In genomic region chr15:101445562-101446526, GRCh38 we compare ENCODE assay signal across 1 cellular context.
TF ChIP-seq lines count a peak whose summit lies in the region.

No MANE protein-coding gene starts in this region.

TF ChIP-seq in HEK293, 187 proteins besides CTCF, POLR2A, EP300 and RAD21 (continued from another document):
- TF ChIP-seq ZNF626 (tag by site-specific recombination; IDR thresholded peaks at IDR 0.05) (no peak), ZNF292 (tag by site-specific recombination; IDR thresholded peaks at IDR 0.05; ENCODE audit: borderline replicate concordance, low read depth) (no peak), ZNF585B (tag by site-specific recombination; IDR thresholded peaks at IDR 0.05) (no peak), ZNF138 (tag by site-specific recombination; IDR thresholded peaks at IDR 0.05; ENCODE audit: borderline replicate concordance) (no peak), KLF1 (tag by site-specific recombination; IDR thresholded peaks at IDR 0.05) (no peak), ZNF18 (tag by site-specific recombination; IDR thresholded peaks at IDR 0.05) (no peak), ZSCAN23 (tag by site-specific recombination; IDR thresholded peaks at IDR 0.05) (no peak), ZNF623 (tag by site-specific recombination; IDR thresholded peaks at IDR 0.05) (no peak), ZSCAN18 (tag by site-specific recombination; IDR thresholded peaks at IDR 0.05) (no peak), ZNF521 (tag by site-specific recombination; IDR thresholded peaks at IDR 0.05) (no peak), WT1 (tag by site-specific recombination; IDR thresholded peaks at IDR 0.05) (0 out of 2 replicates have a peak, but pooled peaks have one; percentile 49), ZNF654 (tag by site-specific recombination; IDR thresholded peaks at IDR 0.05; ENCODE audit: low read depth) (no peak), SP3 (tag by site-specific recombination; IDR thresholded peaks at IDR 0.05) (no peak), ZBTB10 (tag by site-specific recombination; IDR thresholded peaks at IDR 0.05) (no peak), ZNF140 (tag by site-specific recombination; IDR thresholded peaks at IDR 0.05) (no peak), ZNF114 (tag by site-specific recombination; IDR thresholded peaks at IDR 0.05) (no peak), ZNF785 (tag by site-specific recombination; IDR thresholded peaks at IDR 0.05) (no peak), ZNF354C (tag by site-specific recombination; IDR thresholded peaks at IDR 0.05; ENCODE audit: borderline replicate concordance, low read depth) (no peak), ZNF302 (tag by site-specific recombination; IDR thresholded peaks at IDR 0.05; ENCODE audit: low read depth) (no peak), INSM2 (tag by site-specific recombination; IDR thresholded peaks at IDR 0.05) (peak; percentile 68), ZNF214 (tag by site-specific recombination; IDR thresholded peaks at IDR 0.05; ENCODE audit: borderline replicate concordance) (no peak), MEIS1 (CRISPR knock-in tag; IDR thresholded peaks at IDR 0.05; ENCODE audit: borderline replicate concordance) (no peak), ZBTB17 (tag by site-specific recombination; IDR thresholded peaks at IDR 0.05) (no peak), ZNF174 (tag by site-specific recombination; IDR thresholded peaks at IDR 0.05) (no peak), ZNF324 (tag by site-specific recombination; IDR thresholded peaks at IDR 0.05) (no peak), ZNF518A (tag by site-specific recombination; conservative IDR thresholded peaks at IDR 0.05; ENCODE audit: low read depth) (no peak), ZNF341 (tag by site-specific recombination; IDR thresholded peaks at IDR 0.05; ENCODE audit: low read depth) (no peak), SALL2 (tag by site-specific recombination; IDR thresholded peaks at IDR 0.05; ENCODE audit: borderline replicate concordance) (no peak), ZNF37A (tag by site-specific recombination; IDR thresholded peaks at IDR 0.05) (no peak), ZNF132 (tag by site-specific recombination; IDR thresholded peaks at IDR 0.05; ENCODE audit: borderline replicate concordance) (no peak), ZNF843 (tag by site-specific recombination; IDR thresholded peaks at IDR 0.05) (no peak), ZNF558 (tag by site-specific recombination; IDR thresholded peaks at IDR 0.05) (no peak), ZNF404 (tag by site-specific recombination; IDR thresholded peaks at IDR 0.05) (no peak), YY2 (tag by site-specific recombination; IDR thresholded peaks at IDR 0.05) (no peak), ZNF223 (tag by site-specific recombination; IDR thresholded peaks at IDR 0.05) (no peak), ZBTB11 (tag by site-specific recombination; conservative IDR thresholded peaks at IDR 0.05; ENCODE audit: low read depth) (no peak), ZSCAN16 (tag by site-specific recombination; IDR thresholded peaks at IDR 0.05) (no peak), ZNF645 (tag by site-specific recombination; IDR thresholded peaks at IDR 0.05) (no peak), GLIS2 (tag by site-specific recombination; IDR thresholded peaks at IDR 0.05) (no peak), ZNF670 (tag by site-specific recombination; IDR thresholded peaks at IDR 0.05; ENCODE audit: low read depth) (no peak), ZNF16 (tag by site-specific recombination; IDR thresholded peaks at IDR 0.05; ENCODE audit: low read depth) (no peak), HOXA7 (CRISPR knock-in tag; IDR thresholded peaks at IDR 0.05; ENCODE audit: borderline replicate concordance) (no peak), SCRT1 (tag by site-specific recombination; IDR thresholded peaks at IDR 0.05; ENCODE audit: borderline replicate concordance) (no peak), HIC1 (tag by site-specific recombination; IDR thresholded peaks at IDR 0.05) (peak; percentile 74)
